ENCODE assay signal across 1 cellular context in genomic region chr10:133129854-133130495, GRCh38.
TF ChIP-seq lines count a peak whose summit lies in the region.

No MANE protein-coding gene starts in this region.

TF ChIP-seq in SK-N-SH, 30 proteins besides CTCF, POLR2A, EP300 and RAD21 (continued from another document):
- TF ChIP-seq USF2 (IDR thresholded peaks at IDR 0.05; ENCODE audit: borderline replicate concordance, low read depth, low read length) = no peak
- TF ChIP-seq NRF1 (IDR thresholded peaks at IDR 0.05; ENCODE audit: low read depth, low read length) = no peak
- TF ChIP-seq NFIC (IDR thresholded peaks at IDR 0.05; ENCODE audit: borderline replicate concordance) = no peak
